In genomic region chrX:153445856-153446635, GRCh38 we compare ENCODE assay signal across 21 cellular contexts. TPM values are rescaled to one million over a fixed set of nuclear protein-coding genes. Genes with fewer than 3 reads are reported as not detected.
A peak's percentile ranks its signal among the peaks of the same experiment; 100 is the strongest.
DNase-seq lines count a peak whose midpoint lies in the region; ATAC-seq and TF ChIP-seq lines count a peak whose summit lies in the region.
"Had no signal": no experiment of that assay in that cellular context is flagged by ENCODE, and none has a peak within 500 bp of the region (broad histone marks: within the 10 kb centered on the region; RNA-seq: fewer than 3 reads in every experiment).

TSS of gene TREX2 (minus strand) at chrX:153446056. CDS start at chrX:153445430, 626 bp downstream.

- CTCF ChIA-PET in RWPE1 (lab: Yijun Ruan, JAX) = interaction anchor here (0.8 to 1.1 kb wide), 2 partner anchors 15 to 61 kb away, joined by 3 read pairs; no protein-coding TSS in a partner anchor

- ATAC-seq in left colon = peak; percentile 12

- POLR2A ChIA-PET in RWPE1 (lab: Yijun Ruan, JAX; ENCODE audit: low non-redundant PET) = no interaction called here

- peak; percentile 54 for DNase-seq in COLO668 (lab: John Stamatoyannopoulos, UW; ENCODE audit: unreplicated experiment)
- peak; percentile 57 for DNase-seq in ELF-1 (ENCODE audit: low read depth, low spot score)
- no peak for DNase-seq in left colon
- peak; percentile 55 for DNase-seq in sigmoid colon
- no peak for DNase-seq in islet precursor cell
- DNase-seq in RWPE1 (ENCODE audit: low spot score) = no peak
- DNase-seq in testis = no peak
- DNase-seq: CD4-positive, CD25-positive, alpha-beta regulatory T cell; COR-L47; DMS79 treated with DMSO at 0.1 percent for 48 hours; H9; KG1; NCI-H1105; NCI-H1694 treated with DMSO at 0.1 percent for 48 hours; NCI-H2081 treated with DMSO at 0.1 percent for 48 hours; NCI-H2171 treated with DMSO at 0.1 percent for 48 hours; NCI-H526; SHP77 had no signal

- TF ChIP-seq POLR2A in sigmoid colon (IDR thresholded peaks at IDR 0.05) = no peak
- TF ChIP-seq POLR2A in testis (IDR thresholded peaks at IDR 0.05) = no peak

- H3K4me3 ChIP-seq in sigmoid colon = no peak within 1 kb of the TSS
- H3K4me3 ChIP-seq in testis = no peak within 1 kb of the TSS

- intact Hi-C loops in left colon (cut with DNase I, micrococcal nuclease) = no loop called here
- intact Hi-C loops in sigmoid colon (cut with DNase I) = no loop called here
- intact Hi-C loops in testis (cut with DNase I; ENCODE audit: low total_unique reads) = no loop called here

- 65 to 80% methylated on average over 30 of the region's 30 CpGs for WGBS in sigmoid colon, 2 donors
- 90% methylated on average over 21 of the region's 30 CpGs; no CpG with 5 or more reads in 1 of the 2 donors for WGBS in testis, 2 donors

- H3K27me3 ChIP-seq in sigmoid colon (no peaks in the 10 kb centered on the region), testis (no peaks in the 10 kb centered on the region)

- no peak for TF ChIP-seq EP300 in sigmoid colon (IDR thresholded peaks at IDR 0.05)

- no peaks in the 10 kb centered on the region for H3K36me3 ChIP-seq in sigmoid colon
- H3K36me3 ChIP-seq in testis (ENCODE audit: low read depth, missing control alignments) = no peaks in the 10 kb centered on the region

- H3K4me1 ChIP-seq in sigmoid colon (no peaks in the 10 kb centered on the region), testis (no peaks in the 10 kb centered on the region)

- TF ChIP-seq CTCF in sigmoid colon (IDR thresholded peaks at IDR 0.05) (no peak), RWPE1 (conservative IDR thresholded peaks at IDR 0.05; ENCODE audit: low read depth) (no peak), testis (IDR thresholded peaks at IDR 0.05) (no peak)

- H3K9me3 ChIP-seq in sigmoid colon (no peaks in the 10 kb centered on the region), testis (no peaks in the 10 kb centered on the region)

- H3K27ac ChIP-seq in sigmoid colon (no peak within 1 kb of the TSS), RWPE1 (no peak within 1 kb of the TSS), testis (no peak within 1 kb of the TSS)
- H3K27ac ChIP-seq: HL-60 had no signal

RNA-seq across cellular contexts. Expression of gene TREX2, which starts in this region (rescaled TPM):
- total RNA-seq in left colon (under 1 TPM; 0.42 to 0.73 TPM), sigmoid colon (1 to 10 TPM in 2 of 4 donors, under 1 TPM in 1, not detected in 1; 0.16 to 3.6 (median 2.4) TPM), testis (1 to 10 TPM; 4.0 to 7.5 TPM)
- polyA plus RNA-seq in sigmoid colon (under 1 TPM in 1 of 3 donors, not detected in 2; 0.87 TPM), testis (ENCODE audit: insufficient read depth, low read depth, low replicate concordance) (0.51 TPM)
- total RNA-seq: G401, RPMI7951 had no signal

Comparison
In these comparisons a context has a peak if more than half of its experiments do, and no peak if none do; other contexts are left out.
1. Peak in ATAC-seq in left colon; RNA of the gene not detected or under 1 TPM.
2. DNase-seq: peak in COLO668 (single experiment), ELF-1 (single experiment) and sigmoid colon (single experiment); none in left colon (0 of 2), islet precursor cell (single experiment), RWPE1 (single experiment) and testis (single experiment).